ENCODE assay signal across 29 cellular contexts in genomic region chr2:196195758-196196157, GRCh38. TPM values are rescaled to one million over a fixed set of nuclear protein-coding genes. Genes with fewer than 3 reads are reported as not detected.
DNase-seq lines count a peak whose midpoint lies in the region; ATAC-seq, FAIRE-seq and TF ChIP-seq lines count a peak whose summit lies in the region.
"Had no signal": no experiment of that assay in that cellular context is flagged by ENCODE, and none has a peak within 500 bp of the region (broad histone marks: within the 10 kb centered on the region; RNA-seq: fewer than 3 reads in every experiment).

No MANE protein-coding gene starts in this region.

- H3K4me1 Mint-ChIP-seq in activated CD8-positive, alpha-beta T cell treated with anti-CD3 and anti-CD28 coated beads, Interleukin-2, amount 10 ng/mL, durations not matched to agents 7 days and 5 days (ENCODE audit: low read depth), result peaks cover 50% of the 10 kb centered on the region
- peaks cover 53% of the 10 kb centered on the region for H3K4me1 Mint-ChIP-seq in activated CD8-positive, alpha-beta T cell treated with anti-CD3 and anti-CD28 coated beads for 36 hours (ENCODE audit: low read depth)
- peaks cover 32 to 76% (median 51%) of the 10 kb centered on the region in 4 donors for H3K4me1 Mint-ChIP-seq in CD4-positive, alpha-beta memory T cell

- H4K20me1 ChIP-seq in Loucy (ENCODE audit: insufficient read depth, low read length, poor library complexity, severe bottlenecking) (no peaks in the 10 kb centered on the region), K562 (replicated peaks; ENCODE audit: control insufficient read depth, insufficient read depth, low read length) (no peaks in the 10 kb centered on the region)

- TF ChIP-seq POLR2A in K562 (conservative IDR thresholded peaks at IDR 0.05), result no peak

- peaks cover 17% of the 10 kb centered on the region for H3K36me3 Mint-ChIP-seq in activated CD8-positive, alpha-beta T cell treated with anti-CD3 and anti-CD28 coated beads, Interleukin-2, amount 10 ng/mL, durations not matched to agents 7 days and 5 days (ENCODE audit: low read depth)
- H3K36me3 Mint-ChIP-seq in activated CD8-positive, alpha-beta T cell treated with anti-CD3 and anti-CD28 coated beads for 36 hours (ENCODE audit: low read depth), result peaks cover 2% of the 10 kb centered on the region
- H3K36me3 Mint-ChIP-seq in CD4-positive, alpha-beta memory T cell, result no peaks in the 10 kb centered on the region
- H3K36me3 Mint-ChIP-seq: mesothelial cell of epicardium; natural killer cell treated with Interleukin-12 subunit alpha and Interleukin-12 subunit beta and Interleukin-15 and Interleukin-18, amount 100 ng/mL, for 72 hours had no signal

- H3K36me3 ChIP-seq in CD4-positive, alpha-beta memory T cell (ENCODE audit: insufficient read depth, low read length), result no peaks in the 10 kb centered on the region
- H3K36me3 ChIP-seq in Loucy (ENCODE audit: insufficient read depth, low read length) (no peaks in the 10 kb centered on the region), K562 (ENCODE audit: control insufficient read depth, insufficient read depth, low read length) (no peaks in the 10 kb centered on the region)
- H3K36me3 ChIP-seq: tibial nerve, WERI-Rb-1 had no signal

- no peaks in the 10 kb centered on the region for H3K27me3 Mint-ChIP-seq in activated CD8-positive, alpha-beta T cell treated with anti-CD3 and anti-CD28 coated beads, Interleukin-2, amount 10 ng/mL, durations not matched to agents 7 days and 5 days (ENCODE audit: low read depth)
- H3K27me3 Mint-ChIP-seq in activated CD8-positive, alpha-beta T cell treated with anti-CD3 and anti-CD28 coated beads for 36 hours, result no peaks in the 10 kb centered on the region
- H3K27me3 Mint-ChIP-seq in CD4-positive, alpha-beta memory T cell, result no peaks in the 10 kb centered on the region
- H3K27me3 Mint-ChIP-seq: natural killer cell treated with Interleukin-12 subunit alpha and Interleukin-12 subunit beta and Interleukin-15 and Interleukin-18, amount 100 ng/mL, for 72 hours had no signal

- peaks cover 25% of the 10 kb centered on the region for H3K9me3 Mint-ChIP-seq in activated CD8-positive, alpha-beta T cell treated with anti-CD3 and anti-CD28 coated beads, Interleukin-2, amount 10 ng/mL, durations not matched to agents 7 days and 5 days (ENCODE audit: insufficient read depth)
- H3K9me3 Mint-ChIP-seq in activated CD8-positive, alpha-beta T cell treated with anti-CD3 and anti-CD28 coated beads for 36 hours, result no peaks in the 10 kb centered on the region
- peaks cover 0 to 5% (median 0%) of the 10 kb centered on the region in 8 donors for H3K9me3 Mint-ChIP-seq in CD4-positive, alpha-beta memory T cell
- H3K9me3 Mint-ChIP-seq: mesothelial cell of epicardium; natural killer cell treated with Interleukin-12 subunit alpha and Interleukin-12 subunit beta and Interleukin-15 and Interleukin-18, amount 100 ng/mL, for 72 hours had no signal

- no peak overlapping the region for H3K4me3 Mint-ChIP-seq in activated CD8-positive, alpha-beta T cell treated with anti-CD3 and anti-CD28 coated beads, Interleukin-2, amount 10 ng/mL, durations not matched to agents 7 days and 5 days
- no peak overlapping the region for H3K4me3 Mint-ChIP-seq in activated CD8-positive, alpha-beta T cell treated with anti-CD3 and anti-CD28 coated beads for 36 hours
- H3K4me3 Mint-ChIP-seq in CD4-positive, alpha-beta memory T cell, result peak overlapping the region in 6 of 8 donors; percentile 15 to 83 (median 74)
- H3K4me3 Mint-ChIP-seq: mesothelial cell of epicardium; natural killer cell treated with Interleukin-12 subunit alpha and Interleukin-12 subunit beta and Interleukin-15 and Interleukin-18, amount 100 ng/mL, for 72 hours had no signal

- no peak for TF ChIP-seq RAD21 in K562 (CRISPR knock-in tag; conservative IDR thresholded peaks at IDR 0.05 in 1 of 2, IDR thresholded peaks at IDR 0.05 in 1 of 2)

- no peaks in the 10 kb centered on the region for H3K9me3 ChIP-seq in CD4-positive, alpha-beta memory T cell (ENCODE audit: control insufficient read depth in 1 of 2, low read length in 2 of 2)
- H3K9me3 ChIP-seq in Loucy (ENCODE audit: insufficient read depth, low read depth, low read length), result no peaks in the 10 kb centered on the region
- no peaks in the 10 kb centered on the region for H3K9me3 ChIP-seq in K562 (replicated peaks; ENCODE audit: control insufficient read depth, insufficient read depth, low read depth, low read length)
- H3K9me3 ChIP-seq: A549, tibial nerve had no signal

- peaks cover 64% of the 10 kb centered on the region for H3K4me1 ChIP-seq in CD4-positive, alpha-beta memory T cell (ENCODE audit: insufficient read depth, low read length)
- H3K4me1 ChIP-seq in Loucy (ENCODE audit: insufficient read depth, low read length, poor library complexity, severe bottlenecking) (peaks cover 21% of the 10 kb centered on the region), K562 (replicated peaks in 1 of 2; ENCODE audit: control insufficient read depth in 2 of 2, insufficient read depth in 2 of 2, low read length in 2 of 2) (no peaks in the 10 kb centered on the region)
- H3K4me1 ChIP-seq: A549, tibial nerve had no signal

- POLR2A ChIA-PET in activated CD8-positive, alpha-beta T cell treated with anti-CD3 and anti-CD28 coated beads, Interleukin-2, amount 10 ng/mL, durations not matched to agents 7 days and 5 days (lab: Charles Lee), result interaction anchor here (1.2 to 2.0 kb wide), 3 partner anchors 11 to 25 kb away, joined by 4 to 10 read pairs (median 9); partner anchors contain the start of gene STK17B
- POLR2A ChIA-PET in activated CD8-positive, alpha-beta T cell treated with anti-CD3 and anti-CD28 coated beads for 36 hours (lab: Charles Lee), result interaction anchor here (1.0 to 2.5 kb wide), 10 partner anchors 11 to 651 kb away, joined by 3 to 13 read pairs (median 4); partner anchors contain the start of gene STK17B
- POLR2A ChIA-PET in CD4-positive, alpha-beta memory T cell (lab: Charles Lee; ENCODE audit: partially characterized antibody), result interaction anchor here (0.7 to 8.8 kb wide), 16 partner anchors 10 to 79 kb away, joined by 3 to 94 read pairs (median 6); partner anchors contain the start of gene STK17B
- POLR2A ChIA-PET in K562 (lab: Yijun Ruan, JAX), result interaction anchor here (0.8 to 1.8 kb wide), 2 partner anchors 9 to 24 kb away, joined by 3 read pairs; no protein-coding TSS in a partner anchor

- H3K9ac ChIP-seq in Loucy (ENCODE audit: low read depth, low read length, poor library complexity, severe bottlenecking) (no peak overlapping the region), K562 (ENCODE audit: insufficient read depth in 1 of 2, low read depth in 2 of 2, low read length in 2 of 2) (no peak overlapping the region)

- H3K79me2 ChIP-seq in Loucy (ENCODE audit: insufficient read depth, low read length), result no peaks in the 10 kb centered on the region
- no peaks in the 10 kb centered on the region for H3K79me2 ChIP-seq in K562 (ENCODE audit: control insufficient read depth, insufficient read depth, low read length)

- H3K4me2 ChIP-seq in Loucy (ENCODE audit: low read depth, low read length, poor library complexity, severe bottlenecking) (no peak overlapping the region), K562 (ENCODE audit: insufficient read depth, low read length) (no peak overlapping the region)
- H3K4me2 ChIP-seq: A549 had no signal

- H3K27ac ChIP-seq in CD4-positive, alpha-beta memory T cell (ENCODE audit: low read depth, low read length), result no peak overlapping the region
- H3K27ac ChIP-seq in K562 (ENCODE audit: extremely low read depth, low read depth, low read length), result no peak overlapping the region
- H3K27ac ChIP-seq: A549, coronary artery, tibial nerve, WERI-Rb-1 had no signal

- 0 out of 2 replicates have a peak, but pooled peaks cover 2% of the 10 kb centered on the region for H3F3A ChIP-seq in Loucy (ENCODE audit: low read depth)

- 34% methylated on average over 3 of the region's 4 CpGs for WGBS in K562 (ENCODE audit: insufficient coverage, low coverage, missing lambda C conversion rate)

- no peak for DNase-seq in activated CD8-positive, alpha-beta T cell treated with anti-CD3 and anti-CD28 coated beads, Interleukin-2, amount 10 ng/mL, durations not matched to agents 7 days and 5 days
- DNase-seq in activated CD8-positive, alpha-beta T cell treated with anti-CD3 and anti-CD28 coated beads for 36 hours, result no peak
- DNase-seq in CD4-positive, alpha-beta memory T cell, result no peak
- DNase-seq in K562 (ENCODE audit: extremely low read depth in 1 of 4, low spot score in 3 of 4) (no peak), Kasumi-1 (lab: John Stamatoyannopoulos, UW) (no peak)
- DNase-seq: activated gamma-delta T cell treated with Interleukin-2 at 50 U/mL for 16 hours; anterior cingulate cortex; DMS153; effector memory CD4-positive, alpha-beta T cell; NCI-H1048; NCI-H1694 treated with DMSO at 0.1 percent for 48 hours; NCI-H2171; NCI-H510A; PC-3; small intestine; stimulated activated CD8-positive, alpha-beta memory T cell treated with anti-CD3 and anti-CD28 coated beads, Interleukin-4, amount 100 ng/mL, for 48 hours; T-helper 9 cell; WERI-Rb-1 had no signal

- CTCF ChIA-PET in activated CD8-positive, alpha-beta T cell treated with anti-CD3 and anti-CD28 coated beads, Interleukin-2, amount 10 ng/mL, durations not matched to agents 7 days and 5 days (lab: Charles Lee), result interaction anchor here (0.7 to 2.5 kb wide), 10 partner anchors 13 to 118 kb away, joined by 3 to 7 read pairs (median 4); no protein-coding TSS in a partner anchor
- CTCF ChIA-PET in activated CD8-positive, alpha-beta T cell treated with anti-CD3 and anti-CD28 coated beads for 36 hours (lab: Charles Lee), result interaction anchor here (0.7 to 2.3 kb wide), 10 partner anchors 8 to 258 kb away, joined by 3 to 7 read pairs (median 4); no protein-coding TSS in a partner anchor
- CTCF ChIA-PET in CD4-positive, alpha-beta memory T cell (lab: Charles Lee; ENCODE audit: partially characterized antibody), result interaction anchor here (0.7 to 2.2 kb wide), 14 partner anchors 9 to 81 kb away, joined by 3 to 10 read pairs (median 4); no protein-coding TSS in a partner anchor
- CTCF ChIA-PET in K562 (lab: Yijun Ruan, JAX; ENCODE audit: low intra/inter-chr PET ratio), result no interaction called here

- no peak for TF ChIP-seq EP300 in K562 (IDR thresholded peaks at IDR 0.05; ENCODE audit: low read length)

- in situ Hi-C loops in K562 (cut with MboI), result no loop called here

- intact Hi-C loops in activated CD8-positive, alpha-beta T cell treated with anti-CD3 and anti-CD28 coated beads for 36 hours (cut with micrococcal nuclease), result no loop called here
- intact Hi-C loops in CD4-positive, alpha-beta memory T cell (cut with micrococcal nuclease), result loop anchor here (1.0 kb wide), 1 partner anchor 19 kb away; no protein-coding TSS in a partner anchor
- intact Hi-C loops in K562 (cut with micrococcal nuclease), result no loop called here

- no peak overlapping the region for H3K4me3 ChIP-seq in CD4-positive, alpha-beta memory T cell (ENCODE audit: low read length in 2 of 2)
- H3K4me3 ChIP-seq in Loucy (ENCODE audit: low read length, poor library complexity, severe bottlenecking) (no peak overlapping the region), K562 (no peak overlapping the region)
- H3K4me3 ChIP-seq: A549, coronary artery, tibial nerve had no signal

- peak overlapping the region; percentile 5 for H3K27ac Mint-ChIP-seq in activated CD8-positive, alpha-beta T cell treated with anti-CD3 and anti-CD28 coated beads, Interleukin-2, amount 10 ng/mL, durations not matched to agents 7 days and 5 days
- no peak overlapping the region for H3K27ac Mint-ChIP-seq in activated CD8-positive, alpha-beta T cell treated with anti-CD3 and anti-CD28 coated beads for 36 hours
- H3K27ac Mint-ChIP-seq in CD4-positive, alpha-beta memory T cell, result peak overlapping the region in 6 of 7 donors; percentile 60 to 91 (median 72)
- H3K27ac Mint-ChIP-seq: mesothelial cell of epicardium had no signal

- no peaks in the 10 kb centered on the region for H3K27me3 ChIP-seq in CD4-positive, alpha-beta memory T cell (ENCODE audit: insufficient read depth, low read length)
- no peaks in the 10 kb centered on the region for H3K27me3 ChIP-seq in Loucy (ENCODE audit: insufficient read depth, low read length, poor library complexity, severe bottlenecking)
- H3K27me3 ChIP-seq in K562 (ENCODE audit: control insufficient read depth in 2 of 2, insufficient read depth in 2 of 2, low read length in 2 of 2), result no peaks in the 10 kb centered on the region
- H3K27me3 ChIP-seq: tibial nerve had no signal

- H2AFZ ChIP-seq in Loucy (ENCODE audit: low read length), result peak overlapping the region; percentile 2; the same call in 1 of the 2 replicates
- H2AFZ ChIP-seq in K562 (ENCODE audit: low read depth, low read length), result peak overlapping the region; percentile 52; the same call in 1 of the 2 replicates

- no peak for ATAC-seq in activated CD8-positive, alpha-beta T cell treated with anti-CD3 and anti-CD28 coated beads, Interleukin-2, amount 10 ng/mL, durations not matched to agents 7 days and 5 days
- ATAC-seq in activated CD8-positive, alpha-beta T cell treated with anti-CD3 and anti-CD28 coated beads for 36 hours, result no peak
- ATAC-seq in K562 (no peak), HG03159 (IDR thresholded peaks at IDR 0.05; ENCODE audit: unreplicated experiment) (no peak), HG03039 (IDR thresholded peaks at IDR 0.05; ENCODE audit: unreplicated experiment) (no peak)
- ATAC-seq: A549; left lobe of liver; natural killer cell treated with Interleukin-12 subunit alpha and Interleukin-12 subunit beta and Interleukin-15 and Interleukin-18, amount 100 ng/mL, for 72 hours; PC-3; Right ventricle myocardium inferior had no signal

- BruUV-seq in K562 (replicated peaks; lab: Mats Ljungman, UMichigan), result no TSS peak

- FAIRE-seq in K562 (lab: Jason Lieb, UNC), result no peak
- FAIRE-seq: A549, GM18507, small intestine had no signal

- H3K9me1 ChIP-seq in K562 (ENCODE audit: control insufficient read depth, insufficient read depth, low read length), result no peaks in the 10 kb centered on the region

- TF ChIP-seq CTCF in activated CD8-positive, alpha-beta T cell treated with anti-CD3 and anti-CD28 coated beads for 36 hours (IDR thresholded peaks at IDR 0.05), result no peak
- TF ChIP-seq CTCF in Loucy (conservative IDR thresholded peaks at IDR 0.05; ENCODE audit: low read length), result no peak
- TF ChIP-seq CTCF in K562 (IDR thresholded peaks at IDR 0.05 in 2 of 3, conservative IDR thresholded peaks at IDR 0.05 in 1 of 3; ENCODE audit: insufficient read depth in 2 of 3, low read depth in 1 of 3, low read length in 3 of 3), result no peak

- no peaks in the 10 kb centered on the region for H3K9me2 ChIP-seq in Loucy (replicated peaks; ENCODE audit: low read depth, low read length)

RNA-seq across cellular contexts. Expression of gene STK17B, which starts 24.4 kb away (rescaled TPM):
- 100 to 1,000 TPM; 453 to 469 TPM for total RNA-seq in activated CD8-positive, alpha-beta T cell treated with anti-CD3 and anti-CD28 coated beads, Interleukin-2, amount 10 ng/mL, durations not matched to agents 7 days and 5 days
- total RNA-seq in activated CD8-positive, alpha-beta T cell treated with anti-CD3 and anti-CD28 coated beads for 36 hours, result 100 to 1,000 TPM; 237 to 250 TPM
- 100 to 1,000 TPM; 234 to 243 TPM for total RNA-seq in CD4-positive, alpha-beta memory T cell
- polyA plus RNA-seq in CD4-positive, alpha-beta memory T cell, result 10 to 100 TPM; 79.7 to 93.1 TPM
- total RNA-seq in K562 (2011; cell fraction: chromatin; rRNA removed; ENCODE audit: low replicate concordance), result 7.1 and 33.2 TPM in 2 replicates
- total RNA-seq in K562 (2011; cell fraction: nucleolus; rRNA removed), result 3.5 and 5.3 TPM in 2 replicates
- total RNA-seq in K562 (2011; cell fraction: nucleoplasm; rRNA removed), result 11.3 and 18.7 TPM in 2 replicates
- total RNA-seq in K562 (2014; rRNA removed), result 8.2 and 8.5 TPM in 2 replicates
- total RNA-seq in K562 (2014; rRNA removed; fragmentation: Illumina TruSeq; extraction: Trizol), result 13.1 and 17.5 TPM in 2 replicates
- total RNA-seq in K562 (2015; rRNA removed; fragmentation: Illumina TruSeq; extraction: Trizol), result 15.2 and 17.7 TPM in 2 replicates
- total RNA-seq in K562 (2021), result 9.5 and 10.6 TPM in 2 replicates
- polyA plus RNA-seq in K562 (2011; rRNA removed), result 10.0 and 11.7 TPM in 2 replicates
- polyA plus RNA-seq in K562 (2011; cell fraction: cytosol; rRNA removed), result 1.4 and 2.8 TPM in 2 replicates
- 2.9 and 5.0 TPM in 2 replicates for polyA plus RNA-seq in K562 (2011; cell fraction: nucleus; rRNA removed)
- 6.2 and 7.9 TPM in 2 replicates for polyA plus RNA-seq in K562 (2012)
- polyA plus RNA-seq in K562 (2014; fragmentation: Illumina TruSeq; extraction: Trizol), result 6.6 and 7.6 TPM in 2 replicates
- polyA plus RNA-seq in K562 (2014; fragmentation: Nextera tagmentation; extraction: Ambion mirVana), result 1 to 10 TPM; 2.3 to 3.0 TPM
- polyA plus RNA-seq in K562 (2014; rRNA removed), result 4.5 TPM in 2 replicates
- polyA minus RNA-seq in K562 (2011; rRNA and poly(A)+ RNA removed), result 18.0 and 24.4 TPM in 2 replicates
- polyA minus RNA-seq in K562 (2011; cell fraction: cytosol; rRNA and poly(A)+ RNA removed), result 7.1 and 7.9 TPM in 2 replicates
- 8.5 and 15.6 TPM in 2 replicates for polyA minus RNA-seq in K562 (2011; cell fraction: nucleus; rRNA and poly(A)+ RNA removed)

Comparison
In these comparisons a context has a peak if more than half of its experiments do, and no peak if none do; other contexts are left out.
1. H3K4me3 Mint-ChIP-seq: peak in CD4-positive, alpha-beta memory T cell (6 of 8); none in activated CD8-positive, alpha-beta T cell treated with anti-CD3 and anti-CD28 coated beads, Interleukin-2, amount 10 ng/mL, durations not matched to agents 7 days and 5 days (single experiment) and activated CD8-positive, alpha-beta T cell treated with anti-CD3 and anti-CD28 coated beads for 36 hours (single experiment).
2. RNA of gene STK17B, which starts 24.4 kb away (total RNA-seq): 453 to 469 TPM in activated CD8-positive, alpha-beta T cell treated with anti-CD3 and anti-CD28 coated beads, Interleukin-2, amount 10 ng/mL, durations not matched to agents 7 days and 5 days, 237 to 250 TPM in activated CD8-positive, alpha-beta T cell treated with anti-CD3 and anti-CD28 coated beads for 36 hours and 234 to 243 TPM in CD4-positive, alpha-beta memory T cell; 3.5 to 33.2 TPM in K562; every median in the first group is over 4 times any median in the second.